22 cellular contexts compared by ENCODE assay signal in genomic region chr9:34230556-34230955, GRCh38.
"Had no signal": no experiment of that assay in that cellular context is flagged by ENCODE, and none has a peak within 500 bp of the region (broad histone marks: within the 10 kb centered on the region; RNA-seq: fewer than 3 reads in every experiment).

No MANE protein-coding gene starts in this region.

- H3K4me2 ChIP-seq: hepatocyte had no signal

- ATAC-seq: left lobe of liver; natural killer cell treated with Interleukin-12 subunit alpha and Interleukin-12 subunit beta and Interleukin-15 and Interleukin-18, amount 100 ng/mL, for 72 hours; right cardiac atrium; stimulated activated naive B cell treated with anti-CD40 and anti-IgM and Interleukin-4, amounts not matched to agents 10 μg/mL and 1 μg/mL and 100 μg/mL, for 72 hours; upper lobe of right lung had no signal

- H3K36me3 ChIP-seq: prostate gland, uterus had no signal

- H3K4me1 ChIP-seq: prostate gland, sigmoid colon, transverse colon, upper lobe of right lung, uterus had no signal

- H3K27ac ChIP-seq: coronary artery, esophagus muscularis mucosa, hepatocyte, neutrophil, prostate gland, sigmoid colon, transverse colon, upper lobe of right lung, uterus had no signal

- H3K9me3 ChIP-seq: esophagus muscularis mucosa, neutrophil, prostate gland, sigmoid colon, transverse colon, upper lobe of right lung, uterus had no signal

- H3K27me3 ChIP-seq: esophagus muscularis mucosa, hepatocyte, neutrophil, sigmoid colon, transverse colon, upper lobe of right lung, uterus had no signal

- DNase-seq: dermis blood vessel endothelial cell; effector memory CD4-positive, alpha-beta T cell; foreskin melanocyte; kidney; naive B cell; right cardiac atrium; sigmoid colon; small intestine; stimulated activated CD4-positive, alpha-beta T cell treated with anti-CD3 and anti-CD28 coated beads, Interleukin-15, amount 100 ng/mL, for 24 hours; stimulated activated CD4-positive, alpha-beta T cell treated with anti-CD3 and anti-CD28 coated beads, Interleukin-2, amount 100 ng/mL, for 48 hours; stimulated activated naive B cell treated with anti-CD40 and anti-IgM and Interleukin-4, amounts not matched to agents 10 μg/mL and 1 μg/mL and 100 μg/mL, for 72 hours; transverse colon; upper lobe of right lung; uterus had no signal

- H3K4me3 ChIP-seq: coronary artery, esophagus muscularis mucosa, hepatocyte, lung, prostate gland, sigmoid colon, transverse colon, upper lobe of right lung, uterus had no signal

- H2AFZ ChIP-seq: hepatocyte had no signal
